8 cellular contexts compared by ENCODE assay signal in genomic region chr4:81565137-81565870, GRCh38.
A peak's percentile ranks its signal among the peaks of the same experiment; 100 is the strongest.
DNase-seq lines count a peak whose midpoint lies in the region; ATAC-seq and TF ChIP-seq lines count a peak whose summit lies in the region.

No MANE protein-coding gene starts in this region.

- peaks cover 0 to 36% (median 8%) of the 10 kb centered on the region in 12 donors for H3K4me1 ChIP-seq in heart left ventricle

- peak overlapping the region; percentile 51 to 91 (median 75) for H3K27ac ChIP-seq in heart left ventricle

- DNase-seq in ELF-1 (ENCODE audit: low read depth, low spot score) = peak; percentile 13
- peak in 53 of 56 donors; percentile 11 to 82 (median 55) for DNase-seq in amygdala (lab: John Stamatoyannopoulos, UW)
- DNase-seq in heart left ventricle = peak; percentile 86 to 90 (median 88)
- DNase-seq in posterior cingulate gyrus = peak; percentile 60 to 95 (median 78)
- DNase-seq in activated CD4-positive, CD25-positive, alpha-beta regulatory T cell treated with anti-CD3 and anti-CD28 coated beads, Interleukin-2, amount 50 U/mL, for 72 hours = no peak
- no peak for DNase-seq in SHP77 treated with DMSO at 0.1 percent for 48 hours (lab: John Stamatoyannopoulos, UW)
- DNase-seq in stimulated activated CD8-positive, alpha-beta memory T cell treated with anti-CD3 and anti-CD28 coated beads, Interleukin-4, amount 100 ng/mL, for 48 hours = no peak

- TF ChIP-seq CTCF in heart left ventricle (IDR thresholded peaks at IDR 0.05) = no peak

- no peaks in the 10 kb centered on the region for H3K36me3 ChIP-seq in heart left ventricle

- no peaks in the 10 kb centered on the region for H3K9me3 ChIP-seq in heart left ventricle

- peak overlapping the region in 9 of 12 donors; percentile 28 to 47 (median 35) for H3K4me3 ChIP-seq in heart left ventricle

- ATAC-seq in heart left ventricle (peak; percentile 95 to 98 (median 97)), GM19324 (IDR thresholded peaks at IDR 0.05; ENCODE audit: low FRiP score, unreplicated experiment) (no peak)

- intact Hi-C loops in heart left ventricle (cut with DNase I) (loop anchor here in 1 of 10 donors (10.0 kb wide), 1 partner anchor 91 kb away; the partner anchor contains the start of gene RASGEF1B), posterior cingulate gyrus (cut with DNase I) (loop anchor here (5.0 kb wide), 1 partner anchor 93 kb away; the partner anchor contains the start of gene RASGEF1B)

- no peaks in the 10 kb centered on the region for H3K27me3 ChIP-seq in heart left ventricle

- TF ChIP-seq POLR2A in heart left ventricle (IDR thresholded peaks at IDR 0.05) = peak in 1 of 2 donors; percentile 36

- 14 to 32% (median 17%) methylated on average over 6 of the region's 6 CpGs for WGBS in heart left ventricle, 4 donors

Comparison
In these comparisons a context has a peak if more than half of its experiments do, and no peak if none do; other contexts are left out.
1. DNase-seq: peak in ELF-1 (single experiment), amygdala (53 of 56), heart left ventricle (5 of 5) and posterior cingulate gyrus (10 of 10); none in activated CD4-positive, CD25-positive, alpha-beta regulatory T cell treated with anti-CD3 and anti-CD28 coated beads, Interleukin-2, amount 50 U/mL, for 72 hours (single experiment), SHP77 treated with DMSO at 0.1 percent for 48 hours (single experiment) and stimulated activated CD8-positive, alpha-beta memory T cell treated with anti-CD3 and anti-CD28 coated beads, Interleukin-4, amount 100 ng/mL, for 48 hours (single experiment).